Comparison of ENCODE assay signal across 1 cellular context in the genomic region with DNA sequence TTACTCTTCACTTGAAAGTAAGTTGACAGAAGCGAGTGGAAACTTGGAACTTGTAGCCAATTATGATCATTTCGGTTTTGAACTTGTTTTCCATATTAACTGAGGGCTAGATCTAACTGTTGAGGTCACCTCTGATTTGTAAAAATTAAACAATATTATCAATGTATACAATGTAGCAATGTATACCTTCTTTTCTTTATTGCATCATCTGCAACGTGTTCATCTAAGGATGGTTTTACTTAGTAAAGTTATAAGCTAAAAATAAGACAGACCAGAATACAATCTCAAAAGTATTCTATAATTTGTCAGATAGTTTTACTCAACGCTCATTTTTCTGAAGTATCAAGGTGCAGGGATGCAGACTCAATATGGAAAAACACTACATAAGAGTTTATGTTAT.
TF ChIP-seq lines count a peak whose summit lies in the region.

No MANE protein-coding gene starts in this region.

TF ChIP-seq in HepG2, 621 proteins besides CTCF, POLR2A, EP300 and RAD21:
- TF ChIP-seq, protein P1, sequence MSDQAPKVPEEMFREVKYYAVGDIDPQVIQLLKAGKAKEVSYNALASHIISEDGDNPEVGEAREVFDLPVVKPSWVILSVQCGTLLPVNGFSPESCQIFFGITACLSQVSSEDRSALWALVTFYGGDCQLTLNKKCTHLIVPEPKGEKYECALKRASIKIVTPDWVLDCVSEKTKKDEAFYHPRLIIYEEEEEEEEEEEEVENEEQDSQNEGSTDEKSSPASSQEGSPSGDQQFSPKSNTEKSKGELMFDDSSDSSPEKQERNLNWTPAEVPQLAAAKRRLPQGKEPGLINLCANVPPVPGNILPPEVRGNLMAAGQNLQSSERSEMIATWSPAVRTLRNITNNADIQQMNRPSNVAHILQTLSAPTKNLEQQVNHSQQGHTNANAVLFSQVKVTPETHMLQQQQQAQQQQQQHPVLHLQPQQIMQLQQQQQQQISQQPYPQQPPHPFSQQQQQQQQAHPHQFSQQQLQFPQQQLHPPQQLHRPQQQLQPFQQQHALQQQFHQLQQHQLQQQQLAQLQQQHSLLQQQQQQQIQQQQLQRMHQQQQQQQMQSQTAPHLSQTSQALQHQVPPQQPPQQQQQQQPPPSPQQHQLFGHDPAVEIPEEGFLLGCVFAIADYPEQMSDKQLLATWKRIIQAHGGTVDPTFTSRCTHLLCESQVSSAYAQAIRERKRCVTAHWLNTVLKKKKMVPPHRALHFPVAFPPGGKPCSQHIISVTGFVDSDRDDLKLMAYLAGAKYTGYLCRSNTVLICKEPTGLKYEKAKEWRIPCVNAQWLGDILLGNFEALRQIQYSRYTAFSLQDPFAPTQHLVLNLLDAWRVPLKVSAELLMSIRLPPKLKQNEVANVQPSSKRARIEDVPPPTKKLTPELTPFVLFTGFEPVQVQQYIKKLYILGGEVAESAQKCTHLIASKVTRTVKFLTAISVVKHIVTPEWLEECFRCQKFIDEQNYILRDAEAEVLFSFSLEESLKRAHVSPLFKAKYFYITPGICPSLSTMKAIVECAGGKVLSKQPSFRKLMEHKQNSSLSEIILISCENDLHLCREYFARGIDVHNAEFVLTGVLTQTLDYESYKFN (CRISPR knock-in tag; conservative IDR thresholded peaks at IDR 0.05), result no peak
- peak; percentile 54; the same call in 1 of the 2 replicates for TF ChIP-seq CEBPB (IDR thresholded peaks at IDR 0.05; ENCODE audit: borderline replicate concordance, low read depth, low read length)
- TF ChIP-seq ATF7 (IDR thresholded peaks at IDR 0.05), result peak; percentile 41; the same call in 1 of the 2 replicates
- TF ChIP-seq ATF7 (CRISPR knock-in tag; IDR thresholded peaks at IDR 0.05), result no peak
TF ChIP-seq in HepG2: peak in this region for 2.
